ENCODE assay signal across 8 cellular contexts in the genomic region with DNA sequence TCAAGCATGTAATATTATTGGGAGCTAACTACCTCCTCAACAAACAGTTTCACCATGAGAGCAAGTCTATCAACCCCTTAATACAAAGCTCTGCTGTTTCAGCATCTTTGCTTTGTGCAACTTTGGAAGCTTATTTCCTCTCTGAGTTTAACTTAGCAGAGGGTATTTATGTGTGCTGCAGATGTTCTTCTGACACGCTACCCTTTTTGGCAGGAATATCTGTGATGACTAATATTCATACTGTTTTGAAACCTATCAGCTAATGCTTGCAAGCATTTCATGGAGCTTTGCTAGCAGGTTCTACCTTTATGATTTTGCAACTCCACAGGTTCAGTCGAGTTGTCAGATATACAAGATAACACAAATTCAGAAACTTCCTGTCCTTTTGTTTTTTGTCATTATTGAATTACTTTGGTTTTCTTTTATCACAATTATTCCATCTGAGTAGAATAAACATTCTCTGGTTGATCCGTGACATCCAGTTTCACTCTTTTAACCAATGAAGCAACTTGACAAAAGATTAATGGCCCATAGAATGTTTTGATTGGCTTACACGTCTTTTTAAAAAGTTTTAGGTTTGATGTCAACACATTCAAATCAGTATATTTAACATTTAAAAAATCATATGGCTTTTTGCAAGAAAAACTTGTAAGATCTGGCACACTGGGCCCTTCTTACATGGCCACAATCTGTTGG. TPM values are rescaled to one million over a fixed set of nuclear protein-coding genes. Genes with fewer than 3 reads are reported as not detected.
DNase-seq lines count a peak whose midpoint lies in the region; ATAC-seq, FAIRE-seq and TF ChIP-seq lines count a peak whose summit lies in the region.

No MANE protein-coding gene starts in this region.

- H3K4me3 ChIP-seq in GM12878: peak overlapping the region; percentile 10; the same call in 1 of the 2 replicates
- no peak overlapping the region for H3K4me3 ChIP-seq in H7 (ENCODE audit: insufficient read depth, low read depth, low read length)

- H2AFZ ChIP-seq in GM12878 (ENCODE audit: control insufficient read depth, low read depth, low read length): peak overlapping the region; percentile 54

- WGBS in GM12878 (ENCODE audit: insufficient coverage, insufficient replicate concordance, low lambda C conversion rate, missing lambda C conversion rate): 11% methylated on average over 4 of the region's 4 CpGs

- H3K9ac ChIP-seq in GM12878 (ENCODE audit: control insufficient read depth, insufficient read depth, low read length): peak overlapping the region; percentile 15; the same call in 1 of the 2 replicates

- intact Hi-C loops in GM12878 (cut with micrococcal nuclease; ENCODE audit: unreplicated experiment): no loop called here

- H3K27me3 ChIP-seq in GM12878 (replicated peaks in 1 of 2; ENCODE audit: control insufficient read depth in 2 of 2, insufficient read depth in 2 of 2, low read length in 1 of 2): no peaks in the 10 kb centered on the region
- H3K27me3 ChIP-seq in H7 (ENCODE audit: control insufficient read depth, insufficient read depth, low read length): no peaks in the 10 kb centered on the region

- ATAC-seq in GM18907 (IDR thresholded peaks at IDR 0.05; ENCODE audit: unreplicated experiment) (peak; percentile 41), HG03064 (IDR thresholded peaks at IDR 0.05; ENCODE audit: low read depth, unreplicated experiment) (peak; percentile 58), GM12878 (no peak)

- RAD21 ChIA-PET in GM12878 (lab: Charles Lee; ENCODE audit: unreplicated experiment): interaction anchor here (0.8 kb wide), 1 partner anchor 122 kb away, joined by 3 read pairs; a partner anchor contains a TSS

- peaks cover 29% of the 10 kb centered on the region for H3K4me1 ChIP-seq in GM12878 (ENCODE audit: control insufficient read depth, insufficient read depth, low read length)

- H3K79me2 ChIP-seq in GM12878 (ENCODE audit: control insufficient read depth, insufficient read depth, low read length): peaks cover 24% of the 10 kb centered on the region

- no TSS peak for BruUV-seq in GM12878 (replicated peaks; lab: Mats Ljungman, UMichigan)

- CTCF ChIA-PET in GM12878 (lab: Yijun Ruan, JAX): interaction anchor here (1.0 to 1.5 kb wide), 4 partner anchors 9 to 36 kb away, joined by 3 to 6 read pairs (median 4); no protein-coding TSS in a partner anchor

- POLR2A ChIA-PET in GM12878 (lab: Charles Lee): no interaction called here

- DNase-seq in GM12878 (ENCODE audit: low read depth, low spot score) (peak; percentile 48), pulmonary artery endothelial cell (ENCODE audit: low read depth, low spot score) (peak; percentile 33), NCI-H345 treated with DMSO at 0.1 percent for 48 hours (lab: John Stamatoyannopoulos, UW; ENCODE audit: unreplicated experiment) (no peak), NCI-H69 (lab: John Stamatoyannopoulos, UW) (no peak), KG1 (lab: John Stamatoyannopoulos, UW) (no peak), H7 (no peak)

- no peak for TF ChIP-seq POLR2A in GM12878 (IDR thresholded peaks at IDR 0.05; ENCODE audit: low read depth, low read length)

- peak overlapping the region; percentile 87 for H3K27ac ChIP-seq in GM12878 (ENCODE audit: control insufficient read depth, insufficient read depth)

- no peaks in the 10 kb centered on the region; the same call in 2 of the 3 replicates for H3K9me3 ChIP-seq in GM12878 (replicated peaks; ENCODE audit: control insufficient read depth, insufficient read depth, low read length)

- peak overlapping the region; percentile 84 for H3K4me2 ChIP-seq in GM12878 (ENCODE audit: control insufficient read depth, insufficient read depth)

- TF ChIP-seq EP300 in GM12878 (IDR thresholded peaks at IDR 0.05; ENCODE audit: borderline replicate concordance in 1 of 2, control insufficient read depth in 1 of 2, low read depth in 2 of 2, low read length in 2 of 2): no peak

- H4K20me1 ChIP-seq in GM12878 (ENCODE audit: control insufficient read depth, insufficient read depth): no peaks in the 10 kb centered on the region

- H3K36me3 ChIP-seq in GM12878 (ENCODE audit: control insufficient read depth in 2 of 2, insufficient read depth in 2 of 2, low read length in 1 of 2): no peaks in the 10 kb centered on the region
- no peaks in the 10 kb centered on the region for H3K36me3 ChIP-seq in H7 (replicated peaks; ENCODE audit: control insufficient read depth, insufficient read depth, low read length)

- TF ChIP-seq RAD21 in GM12878 (IDR thresholded peaks at IDR 0.05; ENCODE audit: insufficient read depth, low read depth, low read length): no peak

- in situ Hi-C loops in GM12878 (cut with MboI): no loop called here

- SMC1A ChIA-PET in GM12878 (lab: Charles Lee; ENCODE audit: uncharacterized antibody, unreplicated experiment): interaction anchor here (1.7 kb wide), 1 partner anchor 37 kb away, joined by 3 read pairs; no protein-coding TSS in a partner anchor

- FAIRE-seq in GM12878 (lab: Jason Lieb, UNC): no peak

- TF ChIP-seq CTCF in GM12878 (IDR thresholded peaks at IDR 0.05 in 2 of 3, conservative IDR thresholded peaks at IDR 0.05 in 1 of 3; ENCODE audit: control insufficient read depth in 2 of 3, extremely low read depth in 1 of 3, insufficient read depth in 1 of 3, low read depth in 3 of 3, low read length in 3 of 3): no peak

TF ChIP-seq in GM12878, 131 proteins besides CTCF, POLR2A, EP300 and RAD21 (continues in another document):
- TF ChIP-seq, protein P1, sequence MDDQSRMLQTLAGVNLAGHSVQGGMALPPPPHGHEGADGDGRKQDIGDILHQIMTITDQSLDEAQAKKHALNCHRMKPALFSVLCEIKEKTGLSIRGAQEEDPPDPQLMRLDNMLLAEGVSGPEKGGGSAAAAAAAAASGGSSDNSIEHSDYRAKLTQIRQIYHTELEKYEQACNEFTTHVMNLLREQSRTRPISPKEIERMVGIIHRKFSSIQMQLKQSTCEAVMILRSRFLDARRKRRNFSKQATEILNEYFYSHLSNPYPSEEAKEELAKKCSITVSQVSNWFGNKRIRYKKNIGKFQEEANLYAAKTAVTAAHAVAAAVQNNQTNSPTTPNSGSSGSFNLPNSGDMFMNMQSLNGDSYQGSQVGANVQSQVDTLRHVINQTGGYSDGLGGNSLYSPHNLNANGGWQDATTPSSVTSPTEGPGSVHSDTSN (IDR thresholded peaks at IDR 0.05; ENCODE audit: insufficient replicate concordance, low read depth, low read length): peak; percentile 60
- peak; percentile 72; the same call in 1 of the 2 replicates for TF ChIP-seq FOXM1 (IDR thresholded peaks at IDR 0.05; ENCODE audit: low read depth, low read length)
- TF ChIP-seq, protein P2, sequence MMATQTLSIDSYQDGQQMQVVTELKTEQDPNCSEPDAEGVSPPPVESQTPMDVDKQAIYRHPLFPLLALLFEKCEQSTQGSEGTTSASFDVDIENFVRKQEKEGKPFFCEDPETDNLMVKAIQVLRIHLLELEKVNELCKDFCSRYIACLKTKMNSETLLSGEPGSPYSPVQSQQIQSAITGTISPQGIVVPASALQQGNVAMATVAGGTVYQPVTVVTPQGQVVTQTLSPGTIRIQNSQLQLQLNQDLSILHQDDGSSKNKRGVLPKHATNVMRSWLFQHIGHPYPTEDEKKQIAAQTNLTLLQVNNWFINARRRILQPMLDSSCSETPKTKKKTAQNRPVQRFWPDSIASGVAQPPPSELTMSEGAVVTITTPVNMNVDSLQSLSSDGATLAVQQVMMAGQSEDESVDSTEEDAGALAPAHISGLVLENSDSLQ (IDR thresholded peaks at IDR 0.05): peak; percentile 66; the same call in 1 of the 2 replicates
- no peak for TF ChIP-seq ATF7 (IDR thresholded peaks at IDR 0.05; ENCODE audit: low read depth)
- TF ChIP-seq SMAD1 (IDR thresholded peaks at IDR 0.05; ENCODE audit: low read depth, partially characterized antibody): no peak
- no peak for TF ChIP-seq NFXL1 (IDR thresholded peaks at IDR 0.05; ENCODE audit: borderline replicate concordance)
- peak; percentile 81 for TF ChIP-seq JUNB (IDR thresholded peaks at IDR 0.05)
- TF ChIP-seq HDGF (IDR thresholded peaks at IDR 0.05): no peak
- TF ChIP-seq IKZF2 (IDR thresholded peaks at IDR 0.05): no peak
- TF ChIP-seq RUNX3 (IDR thresholded peaks at IDR 0.05; ENCODE audit: low read length): peak; percentile 47
- peak; percentile 35; the same call in 1 of the 2 replicates for TF ChIP-seq MTA3 (IDR thresholded peaks at IDR 0.05; ENCODE audit: borderline replicate concordance, low read length)
- 0 out of 2 replicates have a peak, but pooled peaks have one; percentile 26 for TF ChIP-seq CREB1 (IDR thresholded peaks at IDR 0.05; ENCODE audit: low read depth)
- peak; percentile 78 for TF ChIP-seq NFIC (IDR thresholded peaks at IDR 0.05; ENCODE audit: low read depth, low read length)
- TF ChIP-seq, protein P3, sequence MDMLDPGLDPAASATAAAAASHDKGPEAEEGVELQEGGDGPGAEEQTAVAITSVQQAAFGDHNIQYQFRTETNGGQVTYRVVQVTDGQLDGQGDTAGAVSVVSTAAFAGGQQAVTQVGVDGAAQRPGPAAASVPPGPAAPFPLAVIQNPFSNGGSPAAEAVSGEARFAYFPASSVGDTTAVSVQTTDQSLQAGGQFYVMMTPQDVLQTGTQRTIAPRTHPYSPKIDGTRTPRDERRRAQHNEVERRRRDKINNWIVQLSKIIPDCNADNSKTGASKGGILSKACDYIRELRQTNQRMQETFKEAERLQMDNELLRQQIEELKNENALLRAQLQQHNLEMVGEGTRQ (IDR thresholded peaks at IDR 0.05; ENCODE audit: borderline replicate concordance, low read depth, low read length): no peak
- 0 out of 2 replicates have a peak, but pooled peaks have one; percentile 21 for TF ChIP-seq TCF12 (IDR thresholded peaks at IDR 0.05; ENCODE audit: low read depth, low read length)

RNA-seq across cellular contexts. Expression of a gene that starts 1.7 kb away (rescaled TPM):
- total RNA-seq in GM12878 (2013; cell fraction: nucleolus; rRNA removed): 54.3 and 56.4 TPM in 2 replicates
- 8.9 and 11.5 TPM in 2 replicates for total RNA-seq in GM12878 (2014; rRNA removed)
- 9.7 and 13.6 TPM in 2 replicates for total RNA-seq in GM12878 (2014; rRNA removed; fragmentation: Illumina TruSeq; extraction: Trizol)
- total RNA-seq in GM12878 (2021): 7.4 and 8.8 TPM in 2 replicates
- polyA plus RNA-seq in GM12878 (2011; ENCODE audit: low read depth): 11.7 TPM
- 3.5 and 5.3 TPM in 2 replicates for polyA plus RNA-seq in GM12878 (2011; rRNA removed)
- polyA plus RNA-seq in GM12878 (2011; cell fraction: cytosol; rRNA removed): 1.6 and 3.1 TPM in 2 replicates
- 2.0 and 3.0 TPM in 2 replicates for polyA plus RNA-seq in GM12878 (2011; cell fraction: nucleus; rRNA removed)
- polyA plus RNA-seq in GM12878 (2012): 6.7 and 8.2 TPM in 2 replicates
- 8.2 and 10.3 TPM in 2 replicates for polyA plus RNA-seq in GM12878 (2014; fragmentation: Illumina TruSeq; extraction: Trizol)
- polyA plus RNA-seq in GM12878 (2014; fragmentation: Nextera tagmentation; extraction: Ambion mirVana): 10 to 100 TPM; 10.7 to 14.2 TPM
- 6.3 and 8.1 TPM in 2 replicates for polyA plus RNA-seq in GM12878 (2014; rRNA removed)
- 10 to 100 TPM; 12.5 to 13.2 TPM for polyA plus RNA-seq in GM12878 (2016; fragmentation: Nextera tagmentation; extraction: Ambion mirVana)
- 9.3 and 11.1 TPM in 2 replicates for polyA minus RNA-seq in GM12878 (2011; rRNA and poly(A)+ RNA removed)
- polyA minus RNA-seq in GM12878 (2011; cell fraction: cytosol; rRNA and poly(A)+ RNA removed): 0.67 and 1.7 TPM in 2 replicates
- 11.0 and 12.1 TPM in 2 replicates for polyA minus RNA-seq in GM12878 (2011; cell fraction: nucleus; rRNA and poly(A)+ RNA removed)
- total RNA-seq in pulmonary artery endothelial cell: 2.3 and 4.2 TPM in 2 replicates
- total RNA-seq in H7 (2014; rRNA removed; shearing (Covaris generic)): 4.1 and 7.2 TPM in 2 replicates

Comparison
In these comparisons a context has a peak if more than half of its experiments do, and no peak if none do; other contexts are left out.
1. DNase-seq: peak in GM12878 (single experiment) and pulmonary artery endothelial cell (single experiment); none in NCI-H345 treated with DMSO at 0.1 percent for 48 hours (single experiment), NCI-H69 (single experiment), KG1 (single experiment) and H7 (single experiment).